Comparison of ENCODE assay signal across 1 cellular context in the genomic region with DNA sequence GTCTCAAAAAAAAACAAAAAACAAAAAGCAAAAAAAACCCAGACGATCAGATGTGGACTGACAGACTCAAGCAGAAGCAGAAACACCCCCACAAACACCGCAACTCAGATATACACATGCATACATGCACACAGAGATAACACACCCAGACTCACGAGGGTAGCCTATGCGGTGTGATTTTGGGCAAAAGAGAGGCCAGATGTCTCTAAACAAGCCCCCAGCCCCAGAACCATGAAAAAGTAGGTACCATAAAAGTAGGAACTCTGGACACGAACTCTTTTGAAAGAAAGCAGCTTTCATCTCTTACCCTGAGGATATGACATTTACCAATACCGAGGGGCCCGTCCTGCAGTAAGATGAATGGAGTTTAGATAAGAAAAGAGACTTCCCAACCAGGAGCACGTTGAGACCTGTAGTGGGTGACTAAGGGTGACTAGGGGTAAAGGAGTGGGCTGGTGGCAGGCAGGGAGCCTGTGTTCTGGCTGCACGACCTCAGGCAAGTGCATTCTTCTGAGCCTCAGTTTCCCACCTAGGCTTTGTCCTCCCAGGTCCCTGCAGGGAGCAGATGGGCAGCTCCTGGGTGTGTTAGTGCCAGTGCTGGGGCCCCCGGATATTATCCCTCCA.
TF ChIP-seq lines count a peak whose summit lies in the region.

No MANE protein-coding gene starts in this region.

TF ChIP-seq in K562, 482 proteins besides CTCF, POLR2A, EP300 and RAD21 (continued from another document and continues in another):
- TF ChIP-seq, protein P1, sequence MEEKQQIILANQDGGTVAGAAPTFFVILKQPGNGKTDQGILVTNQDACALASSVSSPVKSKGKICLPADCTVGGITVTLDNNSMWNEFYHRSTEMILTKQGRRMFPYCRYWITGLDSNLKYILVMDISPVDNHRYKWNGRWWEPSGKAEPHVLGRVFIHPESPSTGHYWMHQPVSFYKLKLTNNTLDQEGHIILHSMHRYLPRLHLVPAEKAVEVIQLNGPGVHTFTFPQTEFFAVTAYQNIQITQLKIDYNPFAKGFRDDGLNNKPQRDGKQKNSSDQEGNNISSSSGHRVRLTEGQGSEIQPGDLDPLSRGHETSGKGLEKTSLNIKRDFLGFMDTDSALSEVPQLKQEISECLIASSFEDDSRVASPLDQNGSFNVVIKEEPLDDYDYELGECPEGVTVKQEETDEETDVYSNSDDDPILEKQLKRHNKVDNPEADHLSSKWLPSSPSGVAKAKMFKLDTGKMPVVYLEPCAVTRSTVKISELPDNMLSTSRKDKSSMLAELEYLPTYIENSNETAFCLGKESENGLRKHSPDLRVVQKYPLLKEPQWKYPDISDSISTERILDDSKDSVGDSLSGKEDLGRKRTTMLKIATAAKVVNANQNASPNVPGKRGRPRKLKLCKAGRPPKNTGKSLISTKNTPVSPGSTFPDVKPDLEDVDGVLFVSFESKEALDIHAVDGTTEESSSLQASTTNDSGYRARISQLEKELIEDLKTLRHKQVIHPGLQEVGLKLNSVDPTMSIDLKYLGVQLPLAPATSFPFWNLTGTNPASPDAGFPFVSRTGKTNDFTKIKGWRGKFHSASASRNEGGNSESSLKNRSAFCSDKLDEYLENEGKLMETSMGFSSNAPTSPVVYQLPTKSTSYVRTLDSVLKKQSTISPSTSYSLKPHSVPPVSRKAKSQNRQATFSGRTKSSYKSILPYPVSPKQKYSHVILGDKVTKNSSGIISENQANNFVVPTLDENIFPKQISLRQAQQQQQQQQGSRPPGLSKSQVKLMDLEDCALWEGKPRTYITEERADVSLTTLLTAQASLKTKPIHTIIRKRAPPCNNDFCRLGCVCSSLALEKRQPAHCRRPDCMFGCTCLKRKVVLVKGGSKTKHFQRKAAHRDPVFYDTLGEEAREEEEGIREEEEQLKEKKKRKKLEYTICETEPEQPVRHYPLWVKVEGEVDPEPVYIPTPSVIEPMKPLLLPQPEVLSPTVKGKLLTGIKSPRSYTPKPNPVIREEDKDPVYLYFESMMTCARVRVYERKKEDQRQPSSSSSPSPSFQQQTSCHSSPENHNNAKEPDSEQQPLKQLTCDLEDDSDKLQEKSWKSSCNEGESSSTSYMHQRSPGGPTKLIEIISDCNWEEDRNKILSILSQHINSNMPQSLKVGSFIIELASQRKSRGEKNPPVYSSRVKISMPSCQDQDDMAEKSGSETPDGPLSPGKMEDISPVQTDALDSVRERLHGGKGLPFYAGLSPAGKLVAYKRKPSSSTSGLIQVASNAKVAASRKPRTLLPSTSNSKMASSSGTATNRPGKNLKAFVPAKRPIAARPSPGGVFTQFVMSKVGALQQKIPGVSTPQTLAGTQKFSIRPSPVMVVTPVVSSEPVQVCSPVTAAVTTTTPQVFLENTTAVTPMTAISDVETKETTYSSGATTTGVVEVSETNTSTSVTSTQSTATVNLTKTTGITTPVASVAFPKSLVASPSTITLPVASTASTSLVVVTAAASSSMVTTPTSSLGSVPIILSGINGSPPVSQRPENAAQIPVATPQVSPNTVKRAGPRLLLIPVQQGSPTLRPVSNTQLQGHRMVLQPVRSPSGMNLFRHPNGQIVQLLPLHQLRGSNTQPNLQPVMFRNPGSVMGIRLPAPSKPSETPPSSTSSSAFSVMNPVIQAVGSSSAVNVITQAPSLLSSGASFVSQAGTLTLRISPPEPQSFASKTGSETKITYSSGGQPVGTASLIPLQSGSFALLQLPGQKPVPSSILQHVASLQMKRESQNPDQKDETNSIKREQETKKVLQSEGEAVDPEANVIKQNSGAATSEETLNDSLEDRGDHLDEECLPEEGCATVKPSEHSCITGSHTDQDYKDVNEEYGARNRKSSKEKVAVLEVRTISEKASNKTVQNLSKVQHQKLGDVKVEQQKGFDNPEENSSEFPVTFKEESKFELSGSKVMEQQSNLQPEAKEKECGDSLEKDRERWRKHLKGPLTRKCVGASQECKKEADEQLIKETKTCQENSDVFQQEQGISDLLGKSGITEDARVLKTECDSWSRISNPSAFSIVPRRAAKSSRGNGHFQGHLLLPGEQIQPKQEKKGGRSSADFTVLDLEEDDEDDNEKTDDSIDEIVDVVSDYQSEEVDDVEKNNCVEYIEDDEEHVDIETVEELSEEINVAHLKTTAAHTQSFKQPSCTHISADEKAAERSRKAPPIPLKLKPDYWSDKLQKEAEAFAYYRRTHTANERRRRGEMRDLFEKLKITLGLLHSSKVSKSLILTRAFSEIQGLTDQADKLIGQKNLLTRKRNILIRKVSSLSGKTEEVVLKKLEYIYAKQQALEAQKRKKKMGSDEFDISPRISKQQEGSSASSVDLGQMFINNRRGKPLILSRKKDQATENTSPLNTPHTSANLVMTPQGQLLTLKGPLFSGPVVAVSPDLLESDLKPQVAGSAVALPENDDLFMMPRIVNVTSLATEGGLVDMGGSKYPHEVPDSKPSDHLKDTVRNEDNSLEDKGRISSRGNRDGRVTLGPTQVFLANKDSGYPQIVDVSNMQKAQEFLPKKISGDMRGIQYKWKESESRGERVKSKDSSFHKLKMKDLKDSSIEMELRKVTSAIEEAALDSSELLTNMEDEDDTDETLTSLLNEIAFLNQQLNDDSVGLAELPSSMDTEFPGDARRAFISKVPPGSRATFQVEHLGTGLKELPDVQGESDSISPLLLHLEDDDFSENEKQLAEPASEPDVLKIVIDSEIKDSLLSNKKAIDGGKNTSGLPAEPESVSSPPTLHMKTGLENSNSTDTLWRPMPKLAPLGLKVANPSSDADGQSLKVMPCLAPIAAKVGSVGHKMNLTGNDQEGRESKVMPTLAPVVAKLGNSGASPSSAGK (IDR thresholded peaks at IDR 0.05), result no peak
- TF ChIP-seq, protein P2, sequence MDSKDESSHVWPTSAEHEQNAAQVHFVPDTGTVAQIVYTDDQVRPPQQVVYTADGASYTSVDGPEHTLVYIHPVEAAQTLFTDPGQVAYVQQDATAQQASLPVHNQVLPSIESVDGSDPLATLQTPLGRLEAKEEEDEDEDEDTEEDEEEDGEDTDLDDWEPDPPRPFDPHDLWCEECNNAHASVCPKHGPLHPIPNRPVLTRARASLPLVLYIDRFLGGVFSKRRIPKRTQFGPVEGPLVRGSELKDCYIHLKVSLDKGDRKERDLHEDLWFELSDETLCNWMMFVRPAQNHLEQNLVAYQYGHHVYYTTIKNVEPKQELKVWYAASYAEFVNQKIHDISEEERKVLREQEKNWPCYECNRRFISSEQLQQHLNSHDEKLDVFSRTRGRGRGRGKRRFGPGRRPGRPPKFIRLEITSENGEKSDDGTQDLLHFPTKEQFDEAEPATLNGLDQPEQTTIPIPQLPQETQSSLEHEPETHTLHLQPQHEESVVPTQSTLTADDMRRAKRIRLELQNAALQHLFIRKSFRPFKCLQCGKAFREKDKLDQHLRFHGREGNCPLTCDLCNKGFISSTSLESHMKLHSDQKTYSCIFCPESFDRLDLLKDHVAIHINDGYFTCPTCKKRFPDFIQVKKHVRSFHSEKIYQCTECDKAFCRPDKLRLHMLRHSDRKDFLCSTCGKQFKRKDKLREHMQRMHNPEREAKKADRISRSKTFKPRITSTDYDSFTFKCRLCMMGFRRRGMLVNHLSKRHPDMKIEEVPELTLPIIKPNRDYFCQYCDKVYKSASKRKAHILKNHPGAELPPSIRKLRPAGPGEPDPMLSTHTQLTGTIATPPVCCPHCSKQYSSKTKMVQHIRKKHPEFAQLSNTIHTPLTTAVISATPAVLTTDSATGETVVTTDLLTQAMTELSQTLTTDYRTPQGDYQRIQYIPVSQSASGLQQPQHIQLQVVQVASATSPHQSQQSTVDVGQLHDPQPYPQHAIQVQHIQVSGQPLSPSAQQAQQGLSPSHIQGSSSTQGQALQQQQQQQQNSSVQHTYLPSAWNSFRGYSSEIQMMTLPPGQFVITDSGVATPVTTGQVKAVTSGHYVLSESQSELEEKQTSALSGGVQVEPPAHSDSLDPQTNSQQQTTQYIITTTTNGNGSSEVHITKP (IDR thresholded peaks at IDR 0.05; ENCODE audit: partially characterized antibody), result no peak
- TF ChIP-seq E2F3 (CRISPR knock-in tag; IDR thresholded peaks at IDR 0.05) (no peak), TOE1 (IDR thresholded peaks at IDR 0.05; ENCODE audit: borderline replicate concordance) (no peak), TOE1 (CRISPR knock-in tag; IDR thresholded peaks at IDR 0.05; ENCODE audit: borderline replicate concordance, low read depth) (no peak), PRPF4 (IDR thresholded peaks at IDR 0.05; ENCODE audit: insufficient read depth, low read depth, low read length, poor library complexity, severe bottlenecking) (no peak), ZNF311 (CRISPR knock-in tag; IDR thresholded peaks at IDR 0.05) (no peak), MECOM (CRISPR knock-in tag; IDR thresholded peaks at IDR 0.05) (no peak), TARDBP (IDR thresholded peaks at IDR 0.05) (no peak)
- TF ChIP-seq, protein P3, sequence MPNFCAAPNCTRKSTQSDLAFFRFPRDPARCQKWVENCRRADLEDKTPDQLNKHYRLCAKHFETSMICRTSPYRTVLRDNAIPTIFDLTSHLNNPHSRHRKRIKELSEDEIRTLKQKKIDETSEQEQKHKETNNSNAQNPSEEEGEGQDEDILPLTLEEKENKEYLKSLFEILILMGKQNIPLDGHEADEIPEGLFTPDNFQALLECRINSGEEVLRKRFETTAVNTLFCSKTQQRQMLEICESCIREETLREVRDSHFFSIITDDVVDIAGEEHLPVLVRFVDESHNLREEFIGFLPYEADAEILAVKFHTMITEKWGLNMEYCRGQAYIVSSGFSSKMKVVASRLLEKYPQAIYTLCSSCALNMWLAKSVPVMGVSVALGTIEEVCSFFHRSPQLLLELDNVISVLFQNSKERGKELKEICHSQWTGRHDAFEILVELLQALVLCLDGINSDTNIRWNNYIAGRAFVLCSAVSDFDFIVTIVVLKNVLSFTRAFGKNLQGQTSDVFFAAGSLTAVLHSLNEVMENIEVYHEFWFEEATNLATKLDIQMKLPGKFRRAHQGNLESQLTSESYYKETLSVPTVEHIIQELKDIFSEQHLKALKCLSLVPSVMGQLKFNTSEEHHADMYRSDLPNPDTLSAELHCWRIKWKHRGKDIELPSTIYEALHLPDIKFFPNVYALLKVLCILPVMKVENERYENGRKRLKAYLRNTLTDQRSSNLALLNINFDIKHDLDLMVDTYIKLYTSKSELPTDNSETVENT (CRISPR knock-in tag; IDR thresholded peaks at IDR 0.05), result no peak
- TF ChIP-seq, protein P4, sequence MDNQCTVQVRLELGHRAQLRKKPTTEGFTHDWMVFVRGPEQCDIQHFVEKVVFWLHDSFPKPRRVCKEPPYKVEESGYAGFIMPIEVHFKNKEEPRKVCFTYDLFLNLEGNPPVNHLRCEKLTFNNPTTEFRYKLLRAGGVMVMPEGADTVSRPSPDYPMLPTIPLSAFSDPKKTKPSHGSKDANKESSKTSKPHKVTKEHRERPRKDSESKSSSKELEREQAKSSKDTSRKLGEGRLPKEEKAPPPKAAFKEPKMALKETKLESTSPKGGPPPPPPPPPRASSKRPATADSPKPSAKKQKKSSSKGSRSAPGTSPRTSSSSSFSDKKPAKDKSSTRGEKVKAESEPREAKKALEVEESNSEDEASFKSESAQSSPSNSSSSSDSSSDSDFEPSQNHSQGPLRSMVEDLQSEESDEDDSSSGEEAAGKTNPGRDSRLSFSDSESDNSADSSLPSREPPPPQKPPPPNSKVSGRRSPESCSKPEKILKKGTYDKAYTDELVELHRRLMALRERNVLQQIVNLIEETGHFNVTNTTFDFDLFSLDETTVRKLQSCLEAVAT (IDR thresholded peaks at IDR 0.05), result no peak
- TF ChIP-seq, protein P5, sequence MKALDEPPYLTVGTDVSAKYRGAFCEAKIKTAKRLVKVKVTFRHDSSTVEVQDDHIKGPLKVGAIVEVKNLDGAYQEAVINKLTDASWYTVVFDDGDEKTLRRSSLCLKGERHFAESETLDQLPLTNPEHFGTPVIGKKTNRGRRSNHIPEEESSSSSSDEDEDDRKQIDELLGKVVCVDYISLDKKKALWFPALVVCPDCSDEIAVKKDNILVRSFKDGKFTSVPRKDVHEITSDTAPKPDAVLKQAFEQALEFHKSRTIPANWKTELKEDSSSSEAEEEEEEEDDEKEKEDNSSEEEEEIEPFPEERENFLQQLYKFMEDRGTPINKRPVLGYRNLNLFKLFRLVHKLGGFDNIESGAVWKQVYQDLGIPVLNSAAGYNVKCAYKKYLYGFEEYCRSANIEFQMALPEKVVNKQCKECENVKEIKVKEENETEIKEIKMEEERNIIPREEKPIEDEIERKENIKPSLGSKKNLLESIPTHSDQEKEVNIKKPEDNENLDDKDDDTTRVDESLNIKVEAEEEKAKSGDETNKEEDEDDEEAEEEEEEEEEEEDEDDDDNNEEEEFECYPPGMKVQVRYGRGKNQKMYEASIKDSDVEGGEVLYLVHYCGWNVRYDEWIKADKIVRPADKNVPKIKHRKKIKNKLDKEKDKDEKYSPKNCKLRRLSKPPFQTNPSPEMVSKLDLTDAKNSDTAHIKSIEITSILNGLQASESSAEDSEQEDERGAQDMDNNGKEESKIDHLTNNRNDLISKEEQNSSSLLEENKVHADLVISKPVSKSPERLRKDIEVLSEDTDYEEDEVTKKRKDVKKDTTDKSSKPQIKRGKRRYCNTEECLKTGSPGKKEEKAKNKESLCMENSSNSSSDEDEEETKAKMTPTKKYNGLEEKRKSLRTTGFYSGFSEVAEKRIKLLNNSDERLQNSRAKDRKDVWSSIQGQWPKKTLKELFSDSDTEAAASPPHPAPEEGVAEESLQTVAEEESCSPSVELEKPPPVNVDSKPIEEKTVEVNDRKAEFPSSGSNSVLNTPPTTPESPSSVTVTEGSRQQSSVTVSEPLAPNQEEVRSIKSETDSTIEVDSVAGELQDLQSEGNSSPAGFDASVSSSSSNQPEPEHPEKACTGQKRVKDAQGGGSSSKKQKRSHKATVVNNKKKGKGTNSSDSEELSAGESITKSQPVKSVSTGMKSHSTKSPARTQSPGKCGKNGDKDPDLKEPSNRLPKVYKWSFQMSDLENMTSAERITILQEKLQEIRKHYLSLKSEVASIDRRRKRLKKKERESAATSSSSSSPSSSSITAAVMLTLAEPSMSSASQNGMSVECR (CRISPR knock-in tag; IDR thresholded peaks at IDR 0.05), result no peak
- TF ChIP-seq, protein P6, sequence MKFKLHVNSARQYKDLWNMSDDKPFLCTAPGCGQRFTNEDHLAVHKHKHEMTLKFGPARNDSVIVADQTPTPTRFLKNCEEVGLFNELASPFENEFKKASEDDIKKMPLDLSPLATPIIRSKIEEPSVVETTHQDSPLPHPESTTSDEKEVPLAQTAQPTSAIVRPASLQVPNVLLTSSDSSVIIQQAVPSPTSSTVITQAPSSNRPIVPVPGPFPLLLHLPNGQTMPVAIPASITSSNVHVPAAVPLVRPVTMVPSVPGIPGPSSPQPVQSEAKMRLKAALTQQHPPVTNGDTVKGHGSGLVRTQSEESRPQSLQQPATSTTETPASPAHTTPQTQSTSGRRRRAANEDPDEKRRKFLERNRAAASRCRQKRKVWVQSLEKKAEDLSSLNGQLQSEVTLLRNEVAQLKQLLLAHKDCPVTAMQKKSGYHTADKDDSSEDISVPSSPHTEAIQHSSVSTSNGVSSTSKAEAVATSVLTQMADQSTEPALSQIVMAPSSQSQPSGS (CRISPR knock-in tag; IDR thresholded peaks at IDR 0.05), result no peak
- TF ChIP-seq, protein P7, sequence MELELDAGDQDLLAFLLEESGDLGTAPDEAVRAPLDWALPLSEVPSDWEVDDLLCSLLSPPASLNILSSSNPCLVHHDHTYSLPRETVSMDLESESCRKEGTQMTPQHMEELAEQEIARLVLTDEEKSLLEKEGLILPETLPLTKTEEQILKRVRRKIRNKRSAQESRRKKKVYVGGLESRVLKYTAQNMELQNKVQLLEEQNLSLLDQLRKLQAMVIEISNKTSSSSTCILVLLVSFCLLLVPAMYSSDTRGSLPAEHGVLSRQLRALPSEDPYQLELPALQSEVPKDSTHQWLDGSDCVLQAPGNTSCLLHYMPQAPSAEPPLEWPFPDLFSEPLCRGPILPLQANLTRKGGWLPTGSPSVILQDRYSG (tag; conservative IDR thresholded peaks at IDR 0.05; ENCODE audit: low read depth), result no peak
- TF ChIP-seq, protein P8, sequence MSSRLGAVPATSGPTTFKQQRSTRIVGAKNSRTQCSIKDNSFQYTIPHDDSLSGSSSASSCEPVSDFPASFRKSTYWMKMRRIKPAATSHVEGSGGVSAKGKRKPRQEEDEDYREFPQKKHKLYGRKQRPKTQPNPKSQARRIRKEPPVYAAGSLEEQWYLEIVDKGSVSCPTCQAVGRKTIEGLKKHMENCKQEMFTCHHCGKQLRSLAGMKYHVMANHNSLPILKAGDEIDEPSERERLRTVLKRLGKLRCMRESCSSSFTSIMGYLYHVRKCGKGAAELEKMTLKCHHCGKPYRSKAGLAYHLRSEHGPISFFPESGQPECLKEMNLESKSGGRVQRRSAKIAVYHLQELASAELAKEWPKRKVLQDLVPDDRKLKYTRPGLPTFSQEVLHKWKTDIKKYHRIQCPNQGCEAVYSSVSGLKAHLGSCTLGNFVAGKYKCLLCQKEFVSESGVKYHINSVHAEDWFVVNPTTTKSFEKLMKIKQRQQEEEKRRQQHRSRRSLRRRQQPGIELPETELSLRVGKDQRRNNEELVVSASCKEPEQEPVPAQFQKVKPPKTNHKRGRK (tag; IDR thresholded peaks at IDR 0.05), result no peak
